11 cellular contexts compared by ENCODE assay signal in the genomic region with DNA sequence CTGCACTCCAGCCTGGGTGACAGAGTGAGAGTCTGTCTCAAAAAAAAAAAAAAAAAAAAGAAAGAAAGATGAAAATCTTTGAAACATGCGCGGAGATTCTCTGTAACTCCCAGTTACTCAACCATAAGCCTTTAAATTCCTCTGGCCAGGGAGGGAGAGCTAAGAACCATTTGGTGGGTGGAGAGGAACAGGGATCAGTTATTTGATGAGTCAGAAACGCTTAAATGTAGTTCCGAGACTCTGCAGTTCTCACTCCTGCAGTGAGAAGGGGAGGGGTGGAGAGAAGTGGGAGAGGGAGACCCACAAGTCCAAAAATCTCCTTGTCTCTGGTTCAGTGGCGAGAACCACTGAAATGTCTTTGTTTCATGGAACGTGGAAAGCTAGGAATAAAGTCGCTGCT.
DNase-seq lines count a peak whose midpoint lies in the region; ATAC-seq and TF ChIP-seq lines count a peak whose summit lies in the region.
"Had no signal": no experiment of that assay in that cellular context is flagged by ENCODE, and none has a peak within 500 bp of the region (broad histone marks: within the 10 kb centered on the region; RNA-seq: fewer than 3 reads in every experiment).

No MANE protein-coding gene starts in this region.

- no peak overlapping the region for H3K4ac ChIP-seq in neuronal stem cell (ENCODE audit: low read length)

- H3K27me3 Mint-ChIP-seq in activated CD8-positive, alpha-beta T cell treated with anti-CD3 and anti-CD28 coated beads for 36 hours, result peaks cover 9% of the 10 kb centered on the region

- H3K36me3 Mint-ChIP-seq in activated CD8-positive, alpha-beta T cell treated with anti-CD3 and anti-CD28 coated beads for 36 hours (ENCODE audit: low read depth), result no peaks in the 10 kb centered on the region

- H3K4me3 Mint-ChIP-seq in activated CD8-positive, alpha-beta T cell treated with anti-CD3 and anti-CD28 coated beads for 36 hours, result no peak overlapping the region
- H3K4me3 Mint-ChIP-seq: activated B cell treated with CpG ODN at 0.5 μM for 24 hours; central memory CD8-positive, alpha-beta T cell had no signal

- no peak overlapping the region for H3K4me2 ChIP-seq in neuronal stem cell (ENCODE audit: insufficient read depth, low read length, poor library complexity, severe bottlenecking)

- peak overlapping the region; percentile 2 for H3K27ac ChIP-seq in Panc1 (ENCODE audit: low read length)
- no peak overlapping the region for H3K27ac ChIP-seq in neuronal stem cell (replicated peaks; ENCODE audit: low read length)

- H2BK15ac ChIP-seq in neuronal stem cell (ENCODE audit: low read length), result no peak overlapping the region

- H2BK12ac ChIP-seq in neuronal stem cell (ENCODE audit: low read length), result no peak overlapping the region

- H2BK120ac ChIP-seq in neuronal stem cell (ENCODE audit: low read depth, low read length), result no peak overlapping the region

- no peak overlapping the region for H3K23ac ChIP-seq in neuronal stem cell (ENCODE audit: low read depth, low read length, poor library complexity)

- H4K91ac ChIP-seq in neuronal stem cell (ENCODE audit: low read depth, low read length, poor library complexity), result no peak overlapping the region

- POLR2A ChIA-PET in Panc1 (lab: Charles Lee), result no interaction called here
- POLR2A ChIA-PET in activated CD8-positive, alpha-beta T cell treated with anti-CD3 and anti-CD28 coated beads for 36 hours (lab: Charles Lee), result no interaction called here

- H3K14ac ChIP-seq in neuronal stem cell (ENCODE audit: low read length), result no peak overlapping the region

- in situ Hi-C loops in Panc1 (cut with HindIII; ENCODE audit: low pct_unique_long_range_greater_than_20kb, low sequenced_read_pairs), result no loop called here

- H3K4me1 ChIP-seq in Panc1 (ENCODE audit: control insufficient read depth, insufficient read depth, low read length), result peaks cover 57% of the 10 kb centered on the region
- peaks cover 3 to 12% of the 10 kb centered on the region in 2 donors for H3K4me1 ChIP-seq in neuronal stem cell (ENCODE audit: control insufficient read depth in 2 of 2, insufficient read depth in 1 of 2, low read depth in 1 of 2, low read length in 2 of 2)

- no peaks in the 10 kb centered on the region for H3K9me3 ChIP-seq in Panc1 (ENCODE audit: control insufficient read depth, insufficient read depth, low read depth, low read length)
- no peaks in the 10 kb centered on the region for H3K9me3 ChIP-seq in neuronal stem cell (replicated peaks in 1 of 2; ENCODE audit: control insufficient read depth in 2 of 2, insufficient read depth in 1 of 2, low read depth in 1 of 2, low read length in 2 of 2)

- H2BK5ac ChIP-seq in neuronal stem cell (ENCODE audit: low read length), result no peak overlapping the region

- no peak overlapping the region for H4K8ac ChIP-seq in neuronal stem cell (ENCODE audit: low read depth, low read length)

- H3K79me1 ChIP-seq in neuronal stem cell (ENCODE audit: low read depth, low read length), result no peaks in the 10 kb centered on the region

- H3K27me3 ChIP-seq in Panc1 (ENCODE audit: control insufficient read depth, insufficient read depth, low read length) (no peaks in the 10 kb centered on the region), neuronal stem cell (ENCODE audit: control insufficient read depth in 3 of 3, insufficient read depth in 3 of 3, low read depth in 1 of 3, low read length in 3 of 3) (no peaks in the 10 kb centered on the region)

- H3K36me3 ChIP-seq in Panc1 (ENCODE audit: control insufficient read depth, insufficient read depth, low read length) (no peaks in the 10 kb centered on the region), neuronal stem cell (replicated peaks in 1 of 2; ENCODE audit: control insufficient read depth in 2 of 2, insufficient read depth in 2 of 2, low read length in 2 of 2) (no peaks in the 10 kb centered on the region)

- no peak for ATAC-seq in Panc1
- no peak for ATAC-seq in activated CD8-positive, alpha-beta T cell treated with anti-CD3 and anti-CD28 coated beads for 36 hours

- H3K27ac Mint-ChIP-seq in activated CD8-positive, alpha-beta T cell treated with anti-CD3 and anti-CD28 coated beads for 36 hours, result no peak overlapping the region
- H3K27ac Mint-ChIP-seq: activated B cell treated with CpG ODN at 0.5 μM for 24 hours had no signal

- H3K4me3 ChIP-seq in Panc1 (ENCODE audit: low read depth in 2 of 2, low read length in 2 of 2) (no peak overlapping the region), fibroblast of pulmonary artery (replicated peaks; ENCODE audit: low read depth, low read length) (no peak overlapping the region), neuronal stem cell (ENCODE audit: low read length in 2 of 2) (no peak overlapping the region)

- CTCF ChIA-PET in Panc1 (lab: Charles Lee), result no interaction called here
- CTCF ChIA-PET in activated CD8-positive, alpha-beta T cell treated with anti-CD3 and anti-CD28 coated beads for 36 hours (lab: Charles Lee), result no interaction called here

- BruUV-seq in Panc1 (replicated peaks; lab: Mats Ljungman, UMichigan), result no TSS peak

- no peak overlapping the region for H3K9ac ChIP-seq in neuronal stem cell (ENCODE audit: low read depth, low read length, poor library complexity)

- peak; percentile 94 for DNase-seq in H4 (ENCODE audit: low spot score)
- DNase-seq in Panc1 (ENCODE audit: low read depth, low spot score), result no peak
- DNase-seq in fibroblast of pulmonary artery (ENCODE audit: low read depth), result peak; percentile 81
- peak; percentile 82 for DNase-seq in stromal cell of bone marrow (ENCODE audit: low read depth)
- DNase-seq in neuronal stem cell (ENCODE audit: low spot score), result no peak
- no peak for DNase-seq in activated CD8-positive, alpha-beta T cell treated with anti-CD3 and anti-CD28 coated beads for 36 hours
- DNase-seq in NCI-H2107 (lab: John Stamatoyannopoulos, UW), result no peak
- DNase-seq: activated B cell treated with CpG ODN at 0.5 μM for 24 hours, glutamatergic neuron, OCI-M1 had no signal

- H3K18ac ChIP-seq in neuronal stem cell (ENCODE audit: low read length), result no peak overlapping the region

- H2AK5ac ChIP-seq in neuronal stem cell (ENCODE audit: low read depth, low read length), result no peak overlapping the region

- no peaks in the 10 kb centered on the region for H3K9me3 Mint-ChIP-seq in activated CD8-positive, alpha-beta T cell treated with anti-CD3 and anti-CD28 coated beads for 36 hours
- H3K9me3 Mint-ChIP-seq: activated B cell treated with CpG ODN at 0.5 μM for 24 hours had no signal

- no CpG with 5 or more reads among the region's 7 CpGs for WGBS in neuronal stem cell (ENCODE audit: extremely low coverage in 2 of 2, insufficient read length in 2 of 2, insufficient replicate concordance in 1 of 2), 2 donors

- intact Hi-C loops in Panc1 (cut with micrococcal nuclease; ENCODE audit: unreplicated experiment), result no loop called here
- intact Hi-C loops in activated CD8-positive, alpha-beta T cell treated with anti-CD3 and anti-CD28 coated beads for 36 hours (cut with micrococcal nuclease), result no loop called here

- H2AFZ ChIP-seq in neuronal stem cell (ENCODE audit: low read length), result no peak overlapping the region

- no peaks in the 10 kb centered on the region for H3K4me1 Mint-ChIP-seq in activated CD8-positive, alpha-beta T cell treated with anti-CD3 and anti-CD28 coated beads for 36 hours (ENCODE audit: low read depth)
- H3K4me1 Mint-ChIP-seq: central memory CD8-positive, alpha-beta T cell had no signal

- TF ChIP-seq CTCF in Panc1 (IDR thresholded peaks at IDR 0.05) (no peak), fibroblast of pulmonary artery (IDR thresholded peaks at IDR 0.05; ENCODE audit: low read length, missing control alignments) (no peak)
- no peak for TF ChIP-seq CTCF in activated CD8-positive, alpha-beta T cell treated with anti-CD3 and anti-CD28 coated beads for 36 hours (IDR thresholded peaks at IDR 0.05)

Comparison
In these comparisons a context has a peak if more than half of its experiments do, and no peak if none do; other contexts are left out.
1. DNase-seq: peak in H4 (single experiment), fibroblast of pulmonary artery (single experiment) and stromal cell of bone marrow (single experiment); none in Panc1 (single experiment), neuronal stem cell (single experiment), activated CD8-positive, alpha-beta T cell treated with anti-CD3 and anti-CD28 coated beads for 36 hours (single experiment) and NCI-H2107 (single experiment).